Comparison of ENCODE assay signal across 3 cellular contexts in the genomic region with DNA sequence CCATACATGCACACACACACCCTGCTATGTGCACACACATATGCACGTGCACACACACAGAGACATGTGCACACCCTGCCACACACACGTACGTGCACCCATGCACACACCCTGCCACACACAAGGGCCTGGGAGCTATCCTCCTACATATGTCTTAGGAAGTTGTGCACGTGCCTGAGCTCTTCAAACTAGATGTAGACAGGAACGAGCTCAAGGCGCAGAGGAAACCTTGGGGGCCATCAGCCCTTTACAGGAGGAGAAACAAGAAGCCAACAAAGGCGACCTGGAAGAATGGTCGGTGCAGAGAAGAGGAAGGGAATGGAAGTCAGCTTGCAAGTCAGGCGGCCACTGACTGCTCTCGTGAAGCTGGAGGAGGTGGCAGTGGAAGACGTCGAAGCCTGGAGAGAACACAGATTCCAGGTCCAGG.
TF ChIP-seq lines count a peak whose summit lies in the region.

No MANE protein-coding gene starts in this region.

TF ChIP-seq in SK-N-SH treated with all-trans-retinoic acid at 6 μM for 48 hours, 23 proteins besides CTCF, POLR2A, EP300 and RAD21:
- TF ChIP-seq GLIS3 (CRISPR knock-in tag; IDR thresholded peaks at IDR 0.05) (no peak), PPARA (CRISPR knock-in tag; IDR thresholded peaks at IDR 0.05; ENCODE audit: borderline replicate concordance) (no peak)

TF ChIP-seq in SK-N-SH, 30 proteins besides CTCF, POLR2A, EP300 and RAD21:
- TF ChIP-seq, protein P1, sequence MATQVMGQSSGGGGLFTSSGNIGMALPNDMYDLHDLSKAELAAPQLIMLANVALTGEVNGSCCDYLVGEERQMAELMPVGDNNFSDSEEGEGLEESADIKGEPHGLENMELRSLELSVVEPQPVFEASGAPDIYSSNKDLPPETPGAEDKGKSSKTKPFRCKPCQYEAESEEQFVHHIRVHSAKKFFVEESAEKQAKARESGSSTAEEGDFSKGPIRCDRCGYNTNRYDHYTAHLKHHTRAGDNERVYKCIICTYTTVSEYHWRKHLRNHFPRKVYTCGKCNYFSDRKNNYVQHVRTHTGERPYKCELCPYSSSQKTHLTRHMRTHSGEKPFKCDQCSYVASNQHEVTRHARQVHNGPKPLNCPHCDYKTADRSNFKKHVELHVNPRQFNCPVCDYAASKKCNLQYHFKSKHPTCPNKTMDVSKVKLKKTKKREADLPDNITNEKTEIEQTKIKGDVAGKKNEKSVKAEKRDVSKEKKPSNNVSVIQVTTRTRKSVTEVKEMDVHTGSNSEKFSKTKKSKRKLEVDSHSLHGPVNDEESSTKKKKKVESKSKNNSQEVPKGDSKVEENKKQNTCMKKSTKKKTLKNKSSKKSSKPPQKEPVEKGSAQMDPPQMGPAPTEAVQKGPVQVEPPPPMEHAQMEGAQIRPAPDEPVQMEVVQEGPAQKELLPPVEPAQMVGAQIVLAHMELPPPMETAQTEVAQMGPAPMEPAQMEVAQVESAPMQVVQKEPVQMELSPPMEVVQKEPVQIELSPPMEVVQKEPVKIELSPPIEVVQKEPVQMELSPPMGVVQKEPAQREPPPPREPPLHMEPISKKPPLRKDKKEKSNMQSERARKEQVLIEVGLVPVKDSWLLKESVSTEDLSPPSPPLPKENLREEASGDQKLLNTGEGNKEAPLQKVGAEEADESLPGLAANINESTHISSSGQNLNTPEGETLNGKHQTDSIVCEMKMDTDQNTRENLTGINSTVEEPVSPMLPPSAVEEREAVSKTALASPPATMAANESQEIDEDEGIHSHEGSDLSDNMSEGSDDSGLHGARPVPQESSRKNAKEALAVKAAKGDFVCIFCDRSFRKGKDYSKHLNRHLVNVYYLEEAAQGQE (IDR thresholded peaks at IDR 0.05; ENCODE audit: low read depth, low read length): no peak
- TF ChIP-seq RXRA (IDR thresholded peaks at IDR 0.05; ENCODE audit: borderline replicate concordance, low read depth) (no peak), RCOR1 (IDR thresholded peaks at IDR 0.05; ENCODE audit: low read length) (no peak), POLR2AphosphoS5 (IDR thresholded peaks at IDR 0.05; ENCODE audit: low read depth, low read length) (no peak), SIN3A (IDR thresholded peaks at IDR 0.05; ENCODE audit: borderline replicate concordance, low read depth, low read length) (no peak), FOXJ3 (CRISPR knock-in tag; IDR thresholded peaks at IDR 0.05) (no peak)
- TF ChIP-seq, protein P2, sequence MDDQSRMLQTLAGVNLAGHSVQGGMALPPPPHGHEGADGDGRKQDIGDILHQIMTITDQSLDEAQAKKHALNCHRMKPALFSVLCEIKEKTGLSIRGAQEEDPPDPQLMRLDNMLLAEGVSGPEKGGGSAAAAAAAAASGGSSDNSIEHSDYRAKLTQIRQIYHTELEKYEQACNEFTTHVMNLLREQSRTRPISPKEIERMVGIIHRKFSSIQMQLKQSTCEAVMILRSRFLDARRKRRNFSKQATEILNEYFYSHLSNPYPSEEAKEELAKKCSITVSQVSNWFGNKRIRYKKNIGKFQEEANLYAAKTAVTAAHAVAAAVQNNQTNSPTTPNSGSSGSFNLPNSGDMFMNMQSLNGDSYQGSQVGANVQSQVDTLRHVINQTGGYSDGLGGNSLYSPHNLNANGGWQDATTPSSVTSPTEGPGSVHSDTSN (IDR thresholded peaks at IDR 0.05): no peak
- TF ChIP-seq, protein P3, sequence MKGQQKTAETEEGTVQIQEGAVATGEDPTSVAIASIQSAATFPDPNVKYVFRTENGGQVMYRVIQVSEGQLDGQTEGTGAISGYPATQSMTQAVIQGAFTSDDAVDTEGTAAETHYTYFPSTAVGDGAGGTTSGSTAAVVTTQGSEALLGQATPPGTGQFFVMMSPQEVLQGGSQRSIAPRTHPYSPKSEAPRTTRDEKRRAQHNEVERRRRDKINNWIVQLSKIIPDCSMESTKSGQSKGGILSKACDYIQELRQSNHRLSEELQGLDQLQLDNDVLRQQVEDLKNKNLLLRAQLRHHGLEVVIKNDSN (IDR thresholded peaks at IDR 0.05; ENCODE audit: borderline replicate concordance, low read depth): no peak

TF ChIP-seq in K562, 482 proteins besides CTCF, POLR2A, EP300 and RAD21 (continues in another document):
- TF ChIP-seq JUND (IDR thresholded peaks at IDR 0.05; ENCODE audit: borderline replicate concordance, low read depth, low read length) (no peak), JUND (tag; IDR thresholded peaks at IDR 0.05; ENCODE audit: borderline replicate concordance, low read depth, low read length) (no peak), FOXJ2 (tag; IDR thresholded peaks at IDR 0.05) (no peak), L3MBTL2 (IDR thresholded peaks at IDR 0.05) (peak; percentile 85), HSF4 (CRISPR knock-in tag; IDR thresholded peaks at IDR 0.05; ENCODE audit: borderline replicate concordance) (no peak), KDM1A (IDR thresholded peaks at IDR 0.05) (peak in 1 of 2 experiments; percentile 78; a peak in 1 of 4 replicates), HNRNPUL1 (IDR thresholded peaks at IDR 0.05; ENCODE audit: low read length) (no peak), SMC3 (conservative IDR thresholded peaks at IDR 0.05; ENCODE audit: insufficient read depth, low read depth, low read length) (no peak), HDAC1 (IDR thresholded peaks at IDR 0.05) (0 out of 4 replicates have a peak, but pooled peaks of 1 of the 2 experiments have one; percentile 43), LEF1 (IDR thresholded peaks at IDR 0.05) (no peak), GATA2 (CRISPR knock-in tag; IDR thresholded peaks at IDR 0.05) (0 out of 2 replicates have a peak, but pooled peaks have one; percentile 13), DIDO1 (tag; IDR thresholded peaks at IDR 0.05; ENCODE audit: low read depth) (peak; percentile 30; the same call in 1 of the 2 replicates), ZNF584 (CRISPR knock-in tag; IDR thresholded peaks at IDR 0.05; ENCODE audit: low read depth) (0 out of 2 replicates have a peak, but pooled peaks have one; percentile 31), BHLHE40 (IDR thresholded peaks at IDR 0.05; ENCODE audit: low read length) (peak; percentile 92), FOXJ3 (CRISPR knock-in tag; IDR thresholded peaks at IDR 0.05) (no peak), ZNF174 (CRISPR knock-in tag; IDR thresholded peaks at IDR 0.05) (no peak), BMI1 (IDR thresholded peaks at IDR 0.05; ENCODE audit: low read length) (no peak)
- TF ChIP-seq, protein P4, sequence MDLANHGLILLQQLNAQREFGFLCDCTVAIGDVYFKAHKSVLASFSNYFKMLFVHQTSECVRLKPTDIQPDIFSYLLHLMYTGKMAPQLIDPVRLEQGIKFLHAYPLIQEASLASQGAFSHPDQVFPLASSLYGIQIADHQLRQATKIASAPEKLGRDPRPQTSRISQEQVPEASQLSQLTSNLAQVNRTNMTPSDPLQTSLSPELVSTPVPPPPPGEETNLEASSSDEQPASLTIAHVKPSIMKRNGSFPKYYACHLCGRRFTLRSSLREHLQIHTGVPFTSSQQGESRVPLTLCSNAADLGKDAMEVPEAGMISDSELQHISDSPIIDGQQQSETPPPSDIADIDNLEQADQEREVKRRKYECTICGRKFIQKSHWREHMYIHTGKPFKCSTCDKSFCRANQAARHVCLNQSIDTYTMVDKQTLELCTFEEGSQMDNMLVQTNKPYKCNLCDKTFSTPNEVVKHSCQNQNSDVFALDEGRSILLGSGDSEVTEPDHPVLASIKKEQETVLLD (IDR thresholded peaks at IDR 0.05): 0 out of 2 replicates have a peak, but pooled peaks have one; percentile 23
- TF ChIP-seq, protein P5, sequence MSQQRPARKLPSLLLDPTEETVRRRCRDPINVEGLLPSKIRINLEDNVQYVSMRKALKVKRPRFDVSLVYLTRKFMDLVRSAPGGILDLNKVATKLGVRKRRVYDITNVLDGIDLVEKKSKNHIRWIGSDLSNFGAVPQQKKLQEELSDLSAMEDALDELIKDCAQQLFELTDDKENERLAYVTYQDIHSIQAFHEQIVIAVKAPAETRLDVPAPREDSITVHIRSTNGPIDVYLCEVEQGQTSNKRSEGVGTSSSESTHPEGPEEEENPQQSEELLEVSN (IDR thresholded peaks at IDR 0.05; ENCODE audit: borderline replicate concordance in 1 of 2, extremely low read depth in 1 of 2, insufficient read depth in 1 of 2, insufficient read length in 1 of 2, low read depth in 1 of 2, low read length in 1 of 2, poor library complexity in 1 of 2, severe bottlenecking in 1 of 2): peak in 1 of 2 experiments; percentile 26
- TF ChIP-seq, protein P6, sequence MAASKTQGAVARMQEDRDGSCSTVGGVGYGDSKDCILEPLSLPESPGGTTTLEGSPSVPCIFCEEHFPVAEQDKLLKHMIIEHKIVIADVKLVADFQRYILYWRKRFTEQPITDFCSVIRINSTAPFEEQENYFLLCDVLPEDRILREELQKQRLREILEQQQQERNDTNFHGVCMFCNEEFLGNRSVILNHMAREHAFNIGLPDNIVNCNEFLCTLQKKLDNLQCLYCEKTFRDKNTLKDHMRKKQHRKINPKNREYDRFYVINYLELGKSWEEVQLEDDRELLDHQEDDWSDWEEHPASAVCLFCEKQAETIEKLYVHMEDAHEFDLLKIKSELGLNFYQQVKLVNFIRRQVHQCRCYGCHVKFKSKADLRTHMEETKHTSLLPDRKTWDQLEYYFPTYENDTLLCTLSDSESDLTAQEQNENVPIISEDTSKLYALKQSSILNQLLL (CRISPR knock-in tag; IDR thresholded peaks at IDR 0.05; ENCODE audit: borderline replicate concordance): no peak
- TF ChIP-seq, protein P7, sequence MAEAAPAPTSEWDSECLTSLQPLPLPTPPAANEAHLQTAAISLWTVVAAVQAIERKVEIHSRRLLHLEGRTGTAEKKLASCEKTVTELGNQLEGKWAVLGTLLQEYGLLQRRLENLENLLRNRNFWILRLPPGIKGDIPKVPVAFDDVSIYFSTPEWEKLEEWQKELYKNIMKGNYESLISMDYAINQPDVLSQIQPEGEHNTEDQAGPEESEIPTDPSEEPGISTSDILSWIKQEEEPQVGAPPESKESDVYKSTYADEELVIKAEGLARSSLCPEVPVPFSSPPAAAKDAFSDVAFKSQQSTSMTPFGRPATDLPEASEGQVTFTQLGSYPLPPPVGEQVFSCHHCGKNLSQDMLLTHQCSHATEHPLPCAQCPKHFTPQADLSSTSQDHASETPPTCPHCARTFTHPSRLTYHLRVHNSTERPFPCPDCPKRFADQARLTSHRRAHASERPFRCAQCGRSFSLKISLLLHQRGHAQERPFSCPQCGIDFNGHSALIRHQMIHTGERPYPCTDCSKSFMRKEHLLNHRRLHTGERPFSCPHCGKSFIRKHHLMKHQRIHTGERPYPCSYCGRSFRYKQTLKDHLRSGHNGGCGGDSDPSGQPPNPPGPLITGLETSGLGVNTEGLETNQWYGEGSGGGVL (CRISPR knock-in tag; IDR thresholded peaks at IDR 0.05): no peak
- TF ChIP-seq, protein P3 (CRISPR knock-in tag; IDR thresholded peaks at IDR 0.05): peak; percentile 63; the same call in 1 of the 2 replicates
